23 cellular contexts compared by ENCODE assay signal in genomic region chr5:56664025-56664424, GRCh38.
DNase-seq lines count a peak whose midpoint lies in the region; ATAC-seq, FAIRE-seq and TF ChIP-seq lines count a peak whose summit lies in the region.
"Had no signal": no experiment of that assay in that cellular context is flagged by ENCODE, and none has a peak within 500 bp of the region (broad histone marks: within the 10 kb centered on the region; RNA-seq: fewer than 3 reads in every experiment).

No MANE protein-coding gene starts in this region.

- FAIRE-seq in GM18507 (lab: Jason Lieb, UNC): peak; percentile 5
- FAIRE-seq: D721Med, GM12891, GM19239 had no signal

- BruUV-seq in MCF 10A (replicated peaks; lab: Mats Ljungman, UMichigan): no TSS peak

- CTCF ChIA-PET in MCF 10A (lab: Yijun Ruan, JAX): no interaction called here

- H3K27me3 ChIP-seq in HUES48 (ENCODE audit: control insufficient read depth, insufficient read depth, low read length): no peaks in the 10 kb centered on the region
- H3K27me3 ChIP-seq: BLaER1 had no signal

- H3K36me3 ChIP-seq in HUES48 (ENCODE audit: control insufficient read depth, insufficient read depth, low read length): no peaks in the 10 kb centered on the region
- H3K36me3 ChIP-seq: BLaER1 had no signal

- H3K4me3 Mint-ChIP-seq in T-helper 17 cell (no peak overlapping the region), nephron (no peak overlapping the region), MCF 10A (ENCODE audit: unreplicated experiment) (no peak overlapping the region)
- H3K4me3 Mint-ChIP-seq: B cell; CD4-positive, CD25-positive, alpha-beta regulatory T cell; CD8-positive, alpha-beta memory T cell had no signal

- H3K27ac Mint-ChIP-seq in T-helper 17 cell (peak overlapping the region; percentile 37), nephron (peak overlapping the region in 2 of 3 experiments; percentile 59 to 81), MCF 10A (ENCODE audit: low read depth, unreplicated experiment) (no peak overlapping the region)
- H3K27ac Mint-ChIP-seq: B cell; CD4-positive, CD25-positive, alpha-beta regulatory T cell; CD8-positive, alpha-beta memory T cell had no signal

- TF ChIP-seq CTCF in nephron (IDR thresholded peaks at IDR 0.05; ENCODE audit: unreplicated experiment in 3 of 3) (no peak), MCF 10A (IDR thresholded peaks at IDR 0.05; ENCODE audit: unreplicated experiment) (no peak)

- no peak overlapping the region for H3K9ac ChIP-seq in HUES48 (ENCODE audit: low read depth, low read length)
- H3K9ac ChIP-seq: BLaER1, GM23248 had no signal

- H3K4me1 Mint-ChIP-seq in T-helper 17 cell: peaks cover 6% of the 10 kb centered on the region
- H3K4me1 Mint-ChIP-seq in nephron: no peaks in the 10 kb centered on the region
- peaks cover 5% of the 10 kb centered on the region for H3K4me1 Mint-ChIP-seq in MCF 10A (ENCODE audit: insufficient read depth, unreplicated experiment)
- H3K4me1 Mint-ChIP-seq: CD8-positive, alpha-beta memory T cell had no signal

- H3K27ac ChIP-seq in HUES48 (ENCODE audit: low read depth, low read length): peak overlapping the region; percentile 30
- H3K27ac ChIP-seq: BLaER1, C4-2B, GM23248 had no signal

- ATAC-seq in T-helper 17 cell: no peak
- ATAC-seq: HCT116 had no signal

- intact Hi-C loops in MCF 10A (cut with micrococcal nuclease): no loop called here

- H3K9me3 ChIP-seq in HUES48 (ENCODE audit: control insufficient read depth, insufficient read depth, low read length): no peaks in the 10 kb centered on the region
- no peaks in the 10 kb centered on the region for H3K9me3 ChIP-seq in T-helper 17 cell (ENCODE audit: control insufficient read depth, low read length, poor library complexity, severe bottlenecking)

- H3K27me3 Mint-ChIP-seq in T-helper 17 cell (no peaks in the 10 kb centered on the region), nephron (ENCODE audit: low read depth) (peaks cover 4% of the 10 kb centered on the region), MCF 10A (ENCODE audit: insufficient read depth, unreplicated experiment) (no peaks in the 10 kb centered on the region)
- H3K27me3 Mint-ChIP-seq: B cell; CD4-positive, CD25-positive, alpha-beta regulatory T cell had no signal

- DNase-seq in GM18507 (ENCODE audit: extremely low spot score, insufficient read length, low read depth): no peak
- DNase-seq in T-helper 17 cell: no peak
- DNase-seq in MCF 10A (ENCODE audit: unreplicated experiment): no peak
- no peak for DNase-seq in cerebellum (ENCODE audit: low spot score)
- no peak for DNase-seq in stimulated activated CD4-positive, alpha-beta T cell treated with anti-CD3 and anti-CD28 coated beads, Interleukin-4, amount 100 ng/mL, for 24 hours
- DNase-seq in DMS114 treated with DMSO at 0.1 percent for 48 hours (lab: John Stamatoyannopoulos, UW; ENCODE audit: unreplicated experiment): no peak
- DNase-seq: CD4-positive, CD25-positive, alpha-beta regulatory T cell; CD8-positive, alpha-beta memory T cell; DMS 273 treated with DMSO at 0.1 percent for 48 hours; DMS53; DMS79 treated with DMSO at 0.1 percent for 48 hours; GF-D8; GM23248; H9 had no signal

- H3K36me3 Mint-ChIP-seq in T-helper 17 cell (ENCODE audit: low read depth): no peaks in the 10 kb centered on the region
- no peaks in the 10 kb centered on the region for H3K36me3 Mint-ChIP-seq in nephron (ENCODE audit: low read depth)
- no peaks in the 10 kb centered on the region for H3K36me3 Mint-ChIP-seq in MCF 10A (ENCODE audit: insufficient read depth, unreplicated experiment)
- H3K36me3 Mint-ChIP-seq: CD4-positive, CD25-positive, alpha-beta regulatory T cell; CD8-positive, alpha-beta memory T cell had no signal

- peak overlapping the region; percentile 19; the same call in 1 of the 2 replicates for H3K4me3 ChIP-seq in HUES48 (ENCODE audit: low read depth, low read length)
- H3K4me3 ChIP-seq: BLaER1, GM23248 had no signal

- POLR2A ChIA-PET in MCF 10A (lab: Yijun Ruan, JAX): no interaction called here

- peaks cover 18% of the 10 kb centered on the region for H3K4me1 ChIP-seq in HUES48 (ENCODE audit: control insufficient read depth, insufficient read depth, low read length)

- H3K9me3 Mint-ChIP-seq in nephron (peaks cover 7% of the 10 kb centered on the region), MCF 10A (ENCODE audit: unreplicated experiment) (peaks cover 22% of the 10 kb centered on the region)
